ENCODE assay signal across 8 cellular contexts in the genomic region with DNA sequence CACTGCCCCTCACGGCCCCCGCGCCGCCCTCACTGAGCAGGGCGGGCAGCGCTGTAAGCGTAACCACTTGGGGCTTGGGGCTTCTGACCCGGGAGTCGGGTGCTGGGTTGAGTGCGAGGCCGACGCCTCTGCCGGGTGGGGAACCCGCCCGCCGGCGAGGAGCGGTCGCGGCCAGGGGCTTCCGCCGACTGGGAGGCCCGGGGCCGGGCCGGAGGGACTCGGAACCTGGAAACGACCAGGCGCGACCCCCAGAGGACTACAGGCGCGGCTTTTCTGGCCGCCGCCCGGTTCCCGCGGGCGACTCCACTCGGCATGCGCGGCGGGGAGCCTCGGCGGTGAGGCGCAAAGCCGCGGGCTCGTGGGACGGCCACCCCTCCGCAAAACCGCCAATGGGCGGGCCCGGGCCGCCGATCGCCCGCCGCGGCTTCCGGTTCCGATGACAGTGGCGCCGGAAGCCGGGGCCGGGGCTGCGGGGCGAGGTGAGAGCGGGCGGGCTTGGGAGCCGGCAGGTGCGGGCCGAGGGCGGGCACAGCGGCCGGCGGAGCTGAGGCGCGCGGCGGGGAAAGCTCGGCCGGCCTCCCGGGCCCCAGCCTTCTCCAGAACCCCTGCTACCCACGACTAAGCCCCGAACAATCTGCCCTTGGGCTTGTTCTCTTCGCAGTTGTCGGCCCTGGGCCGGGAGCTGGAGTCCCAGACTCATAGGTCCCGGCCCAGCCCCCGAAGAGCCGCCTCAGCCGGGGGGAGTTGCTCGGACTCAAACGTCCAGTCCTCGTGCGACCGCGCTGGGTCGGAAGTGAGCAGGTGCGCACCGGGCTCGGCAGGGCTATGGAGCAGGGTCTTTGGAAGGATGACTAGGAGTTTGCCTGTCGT. TPM values are rescaled to one million over a fixed set of nuclear protein-coding genes. Genes with fewer than 3 reads are reported as not detected.
DNase-seq lines count a peak whose midpoint lies in the region; ATAC-seq lines count a peak whose summit lies in the region.

A gene with protein sequence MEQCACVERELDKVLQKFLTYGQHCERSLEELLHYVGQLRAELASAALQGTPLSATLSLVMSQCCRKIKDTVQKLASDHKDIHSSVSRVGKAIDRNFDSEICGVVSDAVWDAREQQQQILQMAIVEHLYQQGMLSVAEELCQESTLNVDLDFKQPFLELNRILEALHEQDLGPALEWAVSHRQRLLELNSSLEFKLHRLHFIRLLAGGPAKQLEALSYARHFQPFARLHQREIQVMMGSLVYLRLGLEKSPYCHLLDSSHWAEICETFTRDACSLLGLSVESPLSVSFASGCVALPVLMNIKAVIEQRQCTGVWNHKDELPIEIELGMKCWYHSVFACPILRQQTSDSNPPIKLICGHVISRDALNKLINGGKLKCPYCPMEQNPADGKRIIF (plus strand): TSS at position 439 of the 870 bp plus-strand sequence. CDS start 7,106 bp downstream, outside the sequence.

- CTCF ChIA-PET in CD4-positive, alpha-beta memory T cell (lab: Charles Lee; ENCODE audit: partially characterized antibody) = interaction anchor here (1.3 to 3.2 kb wide), 3 partner anchors 10 to 55 kb away, joined by 3 to 12 read pairs (median 3); no protein-coding TSS in a partner anchor

- peak within 1 kb of the TSS; percentile 70 for H3K27ac ChIP-seq in CD4-positive, alpha-beta memory T cell (ENCODE audit: low read depth, low read length)

- peaks cover 8% of the 10 kb centered on the region for H3K4me1 ChIP-seq in CD4-positive, alpha-beta memory T cell (ENCODE audit: insufficient read depth, low read length)

- DNase-seq in CD4-positive, alpha-beta memory T cell = peak; percentile 78 to 82 (median 79)
- DNase-seq in NOMO-1 treated with dmso at 0.1 percent for 144 hours (lab: John Stamatoyannopoulos, UW; ENCODE audit: unreplicated experiment) = peak; percentile 75
- peak in 2 of 3 experiments; percentile 62 to 71 for DNase-seq in activated CD8-positive, alpha-beta memory T cell treated with anti-CD3 and anti-CD28 coated beads for 48 hours (ENCODE audit: low read depth in 2 of 3, low spot score in 2 of 3)
- peak; percentile 67 to 76 (median 73) for DNase-seq in effector memory CD8-positive, alpha-beta T cell
- DNase-seq in memory B cell (ENCODE audit: low spot score in 2 of 2) = peak; percentile 79 to 80
- DNase-seq in stimulated activated CD8-positive, alpha-beta memory T cell treated with anti-CD3 and anti-CD28 coated beads, Interleukin-12 subunit alpha, Interleukin-12 subunit beta, amount 100 ng/mL, for 1 hour (ENCODE audit: low read depth) = peak; percentile 53

- no peaks in the 10 kb centered on the region for H3K9me3 Mint-ChIP-seq in CD4-positive, alpha-beta memory T cell
- H3K9me3 Mint-ChIP-seq in effector memory CD8-positive, alpha-beta T cell = no peaks in the 10 kb centered on the region
- no peaks in the 10 kb centered on the region for H3K9me3 Mint-ChIP-seq in memory B cell

- H3K27me3 Mint-ChIP-seq in CD4-positive, alpha-beta memory T cell = no peaks in the 10 kb centered on the region
- H3K27me3 Mint-ChIP-seq in effector memory CD8-positive, alpha-beta T cell = no peaks in the 10 kb centered on the region
- no peaks in the 10 kb centered on the region for H3K27me3 Mint-ChIP-seq in memory B cell

- no peaks in the 10 kb centered on the region for H3K27me3 ChIP-seq in CD4-positive, alpha-beta memory T cell (ENCODE audit: insufficient read depth, low read length)

- H3K9me3 ChIP-seq in CD4-positive, alpha-beta memory T cell (ENCODE audit: control insufficient read depth in 1 of 2, low read length in 2 of 2) = no peaks in the 10 kb centered on the region

- POLR2A ChIA-PET in CD4-positive, alpha-beta memory T cell (lab: Charles Lee; ENCODE audit: partially characterized antibody) = interaction anchor here (0.7 to 2.0 kb wide), 10 partner anchors 8 to 23 kb away, joined by 3 to 20 read pairs (median 4); a partner anchor contains a TSS

- peaks cover 6% of the 10 kb centered on the region for H3K36me3 ChIP-seq in CD4-positive, alpha-beta memory T cell (ENCODE audit: insufficient read depth, low read length)

- H3K36me3 Mint-ChIP-seq in CD4-positive, alpha-beta memory T cell = peaks cover 0 to 16% of the 10 kb centered on the region in 2 donors
- peaks cover 10% of the 10 kb centered on the region for H3K36me3 Mint-ChIP-seq in effector memory CD8-positive, alpha-beta T cell (ENCODE audit: insufficient read depth)
- peaks cover 13% of the 10 kb centered on the region for H3K36me3 Mint-ChIP-seq in memory B cell

- intact Hi-C loops in CD4-positive, alpha-beta memory T cell (cut with micrococcal nuclease) = loop anchor here (1.0 kb wide), 3 partner anchors 10 to 22 kb away; a partner anchor contains a TSS

- H3K4me3 ChIP-seq in CD4-positive, alpha-beta memory T cell (ENCODE audit: low read length in 2 of 2) = peak within 1 kb of the TSS; percentile 69

- peak within 1 kb of the TSS; percentile 84 to 93 (median 90) for H3K4me3 Mint-ChIP-seq in CD4-positive, alpha-beta memory T cell
- peak within 1 kb of the TSS; percentile 67 to 69 for H3K4me3 Mint-ChIP-seq in effector memory CD8-positive, alpha-beta T cell
- peak within 1 kb of the TSS; percentile 84 for H3K4me3 Mint-ChIP-seq in memory B cell

- peak within 1 kb of the TSS; percentile 70 to 96 (median 92) for H3K27ac Mint-ChIP-seq in CD4-positive, alpha-beta memory T cell
- H3K27ac Mint-ChIP-seq in effector memory CD8-positive, alpha-beta T cell = peak within 1 kb of the TSS; percentile 35 to 64
- peak within 1 kb of the TSS; percentile 58 for H3K27ac Mint-ChIP-seq in memory B cell

- peaks cover 17 to 31% (median 24%) of the 10 kb centered on the region in 4 donors for H3K4me1 Mint-ChIP-seq in CD4-positive, alpha-beta memory T cell
- peaks cover 8 to 17% of the 10 kb centered on the region in 2 donors for H3K4me1 Mint-ChIP-seq in effector memory CD8-positive, alpha-beta T cell (ENCODE audit: low read depth in 2 of 2)
- peaks cover 10% of the 10 kb centered on the region for H3K4me1 Mint-ChIP-seq in memory B cell

- peak; percentile 72 for ATAC-seq in GM19438 (IDR thresholded peaks at IDR 0.05; ENCODE audit: low read depth, unreplicated experiment)
- peak; percentile 74 for ATAC-seq in HG03565 (IDR thresholded peaks at IDR 0.05; ENCODE audit: unreplicated experiment)
- ATAC-seq in effector memory CD8-positive, alpha-beta T cell (replicated peaks) = peak; percentile 91
- peak; percentile 94 for ATAC-seq in memory B cell (ENCODE audit: low read depth)

RNA-seq across cellular contexts. Expression of the gene that starts here (rescaled TPM):
- total RNA-seq in CD4-positive, alpha-beta memory T cell = 10 to 100 TPM; 38.6 to 39.0 TPM
- 10 to 100 TPM; 23.4 to 28.5 TPM for polyA plus RNA-seq in CD4-positive, alpha-beta memory T cell

Comparison
In these comparisons a context has a peak if more than half of its experiments do, and no peak if none do; other contexts are left out.
1. Peak in every context shown above with its lines: DNase-seq, ATAC-seq, H3K4me3 ChIP-seq and H3K27ac ChIP-seq.